In genomic region chr6:87184762-87185250, GRCh38 we compare ENCODE assay signal across 24 cellular contexts. TPM values are rescaled to one million over a fixed set of nuclear protein-coding genes. Genes with fewer than 3 reads are reported as not detected.
DNase-seq lines count a peak whose midpoint lies in the region; ATAC-seq, FAIRE-seq and TF ChIP-seq lines count a peak whose summit lies in the region.
"Had no signal": no experiment of that assay in that cellular context is flagged by ENCODE, and none has a peak within 500 bp of the region (broad histone marks: within the 10 kb centered on the region; RNA-seq: fewer than 3 reads in every experiment).

No MANE protein-coding gene starts in this region.

- peaks cover 4% of the 10 kb centered on the region; the same call in 1 of the 2 replicates for H4K20me1 ChIP-seq in K562 (replicated peaks; ENCODE audit: control insufficient read depth, insufficient read depth, low read length)

- H3K9me3 ChIP-seq in K562 (replicated peaks; ENCODE audit: control insufficient read depth, insufficient read depth, low read depth, low read length) = no peaks in the 10 kb centered on the region
- H3K9me3 ChIP-seq in neutrophil = no peaks in the 10 kb centered on the region
- H3K9me3 ChIP-seq: breast epithelium, tibial artery had no signal

- no peaks in the 10 kb centered on the region for H3K27me3 ChIP-seq in K562 (ENCODE audit: control insufficient read depth in 2 of 2, insufficient read depth in 2 of 2, low read length in 2 of 2)
- H3K27me3 ChIP-seq in neutrophil = no peaks in the 10 kb centered on the region
- H3K27me3 ChIP-seq: breast epithelium, tibial artery had no signal

- no peak overlapping the region for H2AFZ ChIP-seq in K562 (ENCODE audit: low read depth, low read length)
- H2AFZ ChIP-seq: GM23248, parathyroid adenoma had no signal

- no peak for TF ChIP-seq EP300 in K562 (IDR thresholded peaks at IDR 0.05; ENCODE audit: low read length)

- no peak overlapping the region for H3K4me3 Mint-ChIP-seq in activated CD4-positive, alpha-beta memory T cell treated with anti-CD3 and anti-CD28 coated beads for 36 hours
- no peak overlapping the region for H3K4me3 Mint-ChIP-seq in activated CD4-positive, alpha-beta memory T cell treated with anti-CD3 and anti-CD28 coated beads, Interleukin-2, amount 10 ng/mL, durations not matched to agents 7 days and 5 days
- H3K4me3 Mint-ChIP-seq: activated T-cell treated with anti-CD3 and anti-CD28 coated beads, Interleukin-2, amount 50 U/mL, for 4 hours; dendritic cell treated with granulocyte-macrophage colony-stimulating factor and Interleukin-4, amounts not matched to agents 40 ng/mL and 50 ng/mL, for 4 days; naive thymus-derived CD8-positive, alpha-beta T cell had no signal

- intact Hi-C loops in activated CD4-positive, alpha-beta memory T cell treated with anti-CD3 and anti-CD28 coated beads for 36 hours (cut with micrococcal nuclease) = loop anchor here (5.0 kb wide), 1 partner anchor 517 kb away; the partner anchor contains the start of gene AKIRIN2
- intact Hi-C loops in K562 (cut with micrococcal nuclease) = no loop called here

- peak overlapping the region; percentile 14 for H3K27ac Mint-ChIP-seq in activated CD4-positive, alpha-beta memory T cell treated with anti-CD3 and anti-CD28 coated beads for 36 hours
- no peak overlapping the region for H3K27ac Mint-ChIP-seq in activated CD4-positive, alpha-beta memory T cell treated with anti-CD3 and anti-CD28 coated beads, Interleukin-2, amount 10 ng/mL, durations not matched to agents 7 days and 5 days
- H3K27ac Mint-ChIP-seq: dendritic cell treated with granulocyte-macrophage colony-stimulating factor and Interleukin-4, amounts not matched to agents 40 ng/mL and 50 ng/mL, for 4 days had no signal

- TF ChIP-seq CTCF in K562 (IDR thresholded peaks at IDR 0.05 in 2 of 3, conservative IDR thresholded peaks at IDR 0.05 in 1 of 3; ENCODE audit: insufficient read depth in 2 of 3, low read depth in 1 of 3, low read length in 3 of 3) (no peak), neutrophil (IDR thresholded peaks at IDR 0.05) (no peak)

- no peak overlapping the region for H3K9ac ChIP-seq in K562 (ENCODE audit: insufficient read depth in 1 of 2, low read depth in 2 of 2, low read length in 2 of 2)
- H3K9ac ChIP-seq: GM23248, parathyroid adenoma had no signal

- TF ChIP-seq RAD21 in K562 (CRISPR knock-in tag; conservative IDR thresholded peaks at IDR 0.05 in 1 of 2, IDR thresholded peaks at IDR 0.05 in 1 of 2) = no peak

- H3K36me3 ChIP-seq in K562 (ENCODE audit: control insufficient read depth, insufficient read depth, low read length) (peaks cover 14% of the 10 kb centered on the region; the same call in 2 of the 3 replicates), neutrophil (peaks cover 6% of the 10 kb centered on the region)
- H3K36me3 ChIP-seq: breast epithelium had no signal

- peaks cover 83% of the 10 kb centered on the region for H3K79me2 ChIP-seq in K562 (ENCODE audit: control insufficient read depth, insufficient read depth, low read length)

- H3K9me3 Mint-ChIP-seq in activated CD4-positive, alpha-beta memory T cell treated with anti-CD3 and anti-CD28 coated beads for 36 hours = no peaks in the 10 kb centered on the region
- no peaks in the 10 kb centered on the region for H3K9me3 Mint-ChIP-seq in activated CD4-positive, alpha-beta memory T cell treated with anti-CD3 and anti-CD28 coated beads, Interleukin-2, amount 10 ng/mL, durations not matched to agents 7 days and 5 days
- H3K9me3 Mint-ChIP-seq: activated T-cell treated with anti-CD3 and anti-CD28 coated beads, Interleukin-2, amount 50 U/mL, for 4 hours; dendritic cell treated with granulocyte-macrophage colony-stimulating factor and Interleukin-4, amounts not matched to agents 40 ng/mL and 50 ng/mL, for 4 days; naive thymus-derived CD8-positive, alpha-beta T cell had no signal

- CTCF ChIA-PET in activated CD4-positive, alpha-beta memory T cell treated with anti-CD3 and anti-CD28 coated beads for 36 hours (lab: Charles Lee) = no interaction called here
- CTCF ChIA-PET in activated CD4-positive, alpha-beta memory T cell treated with anti-CD3 and anti-CD28 coated beads, Interleukin-2, amount 10 ng/mL, durations not matched to agents 7 days and 5 days (lab: Charles Lee) = interaction anchor here (1.4 kb wide), 1 partner anchor 14 kb away, joined by 3 read pairs; no protein-coding TSS in a partner anchor
- CTCF ChIA-PET in K562 (lab: Yijun Ruan, JAX; ENCODE audit: low intra/inter-chr PET ratio) = no interaction called here

- peaks cover 19% of the 10 kb centered on the region for H3K36me3 Mint-ChIP-seq in activated CD4-positive, alpha-beta memory T cell treated with anti-CD3 and anti-CD28 coated beads for 36 hours
- H3K36me3 Mint-ChIP-seq in activated CD4-positive, alpha-beta memory T cell treated with anti-CD3 and anti-CD28 coated beads, Interleukin-2, amount 10 ng/mL, durations not matched to agents 7 days and 5 days (ENCODE audit: low read depth) = peaks cover 48% of the 10 kb centered on the region

- WGBS in K562 (ENCODE audit: insufficient coverage, low coverage, missing lambda C conversion rate) = 93% methylated on average over 2 of the region's 2 CpGs

- H3K27me3 Mint-ChIP-seq in activated CD4-positive, alpha-beta memory T cell treated with anti-CD3 and anti-CD28 coated beads for 36 hours = no peaks in the 10 kb centered on the region
- no peaks in the 10 kb centered on the region for H3K27me3 Mint-ChIP-seq in activated CD4-positive, alpha-beta memory T cell treated with anti-CD3 and anti-CD28 coated beads, Interleukin-2, amount 10 ng/mL, durations not matched to agents 7 days and 5 days
- H3K27me3 Mint-ChIP-seq: dendritic cell treated with granulocyte-macrophage colony-stimulating factor and Interleukin-4, amounts not matched to agents 40 ng/mL and 50 ng/mL, for 4 days; naive thymus-derived CD8-positive, alpha-beta T cell had no signal

- H3K4me3 ChIP-seq in K562 = no peak overlapping the region
- no peak overlapping the region for H3K4me3 ChIP-seq in neutrophil (ENCODE audit: low read depth in 1 of 2, low read length in 1 of 2)
- H3K4me3 ChIP-seq: breast epithelium, GM23248, tibial artery had no signal

- peaks cover 71% of the 10 kb centered on the region for H3K4me1 Mint-ChIP-seq in activated CD4-positive, alpha-beta memory T cell treated with anti-CD3 and anti-CD28 coated beads for 36 hours (ENCODE audit: low read depth)
- peaks cover 37% of the 10 kb centered on the region for H3K4me1 Mint-ChIP-seq in activated CD4-positive, alpha-beta memory T cell treated with anti-CD3 and anti-CD28 coated beads, Interleukin-2, amount 10 ng/mL, durations not matched to agents 7 days and 5 days

- POLR2A ChIA-PET in activated CD4-positive, alpha-beta memory T cell treated with anti-CD3 and anti-CD28 coated beads for 36 hours (lab: Charles Lee) = interaction anchor here (0.9 kb wide), 1 partner anchor 13 kb away, joined by 3 read pairs; no protein-coding TSS in a partner anchor
- POLR2A ChIA-PET in activated CD4-positive, alpha-beta memory T cell treated with anti-CD3 and anti-CD28 coated beads, Interleukin-2, amount 10 ng/mL, durations not matched to agents 7 days and 5 days (lab: Charles Lee) = no interaction called here
- POLR2A ChIA-PET in K562 (lab: Yijun Ruan, JAX) = no interaction called here

- H3K27ac ChIP-seq in K562 (ENCODE audit: extremely low read depth, low read depth, low read length) (no peak overlapping the region), neutrophil (peak overlapping the region; percentile 26)
- H3K27ac ChIP-seq: breast epithelium, GM23248, parathyroid adenoma, RWPE1, tibial artery had no signal

- no peaks in the 10 kb centered on the region for H3K4me1 ChIP-seq in K562 (replicated peaks in 1 of 2; ENCODE audit: control insufficient read depth in 2 of 2, insufficient read depth in 2 of 2, low read length in 2 of 2)
- H3K4me1 ChIP-seq in neutrophil (ENCODE audit: control insufficient read depth in 1 of 2, insufficient read depth in 1 of 2, low read depth in 1 of 2, low read length in 1 of 2) = peaks cover 10 to 16% of the 10 kb centered on the region in 2 experiments
- H3K4me1 ChIP-seq: breast epithelium, parathyroid adenoma had no signal

- DNase-seq in activated CD4-positive, alpha-beta memory T cell treated with anti-CD3 and anti-CD28 coated beads for 36 hours = no peak
- DNase-seq in activated CD4-positive, alpha-beta memory T cell treated with anti-CD3 and anti-CD28 coated beads, Interleukin-2, amount 10 ng/mL, durations not matched to agents 7 days and 5 days = no peak
- DNase-seq in SHP77 treated with DMSO at 0.1 percent for 48 hours (lab: John Stamatoyannopoulos, UW) (peak; percentile 6), K562 (ENCODE audit: extremely low read depth in 1 of 4, low spot score in 3 of 4) (peak in 1 of 4 experiments; percentile 14)
- no peak for DNase-seq in activated CD4-positive, alpha-beta T cell treated with anti-CD3 and anti-CD28 coated beads, Interleukin-2, amount 50 U/mL, for 4 hours
- DNase-seq: activated CD4-positive, alpha-beta T cell treated with anti-CD3 and anti-CD28 coated beads, Interleukin-2, amount 50 U/mL, for 1 hour; activated T-cell treated with anti-CD3 and anti-CD28 coated beads, Interleukin-2, amount 50 U/mL, for 4 hours; EL; foreskin melanocyte; GM23248; KBM-7; naive thymus-derived CD8-positive, alpha-beta T cell; NCI-H1048; NCI-H226; stimulated activated naive CD4-positive, alpha-beta T cell; tibial artery had no signal

- no TSS peak for BruUV-seq in K562 (replicated peaks; lab: Mats Ljungman, UMichigan)

- no peak for TF ChIP-seq POLR2A in K562 (conservative IDR thresholded peaks at IDR 0.05)

- H3K4me2 ChIP-seq in K562 (ENCODE audit: insufficient read depth, low read length) = no peak overlapping the region

- no peaks in the 10 kb centered on the region for H3K9me1 ChIP-seq in K562 (ENCODE audit: control insufficient read depth, insufficient read depth, low read length)

- in situ Hi-C loops in K562 (cut with MboI) = no loop called here

- no peak; the same call in 2 of the 3 replicates for ATAC-seq in K562
- ATAC-seq in SK-N-SH treated with all-trans-retinoic acid at 6 μM for 48 hours = no peak
- ATAC-seq: activated T-cell treated with anti-CD3 and anti-CD28 coated beads, Interleukin-2, amount 50 U/mL, for 4 hours; naive thymus-derived CD8-positive, alpha-beta T cell had no signal

- peak; percentile 26 for FAIRE-seq in K562 (lab: Jason Lieb, UNC)
- FAIRE-seq: endothelial cell of umbilical vein, keratinocyte had no signal

RNA-seq across cellular contexts. Expression of gene ZNF292, which starts 29.4 kb away (rescaled TPM):
- 10 to 100 TPM; 51.9 to 52.5 TPM for total RNA-seq in activated CD4-positive, alpha-beta memory T cell treated with anti-CD3 and anti-CD28 coated beads for 36 hours
- total RNA-seq in activated CD4-positive, alpha-beta memory T cell treated with anti-CD3 and anti-CD28 coated beads, Interleukin-2, amount 10 ng/mL, durations not matched to agents 7 days and 5 days = 10 to 100 TPM; 58.8 to 59.3 TPM
- 48.2 and 143 TPM in 2 replicates for total RNA-seq in K562 (2011; cell fraction: chromatin; rRNA removed; ENCODE audit: low replicate concordance)
- 29.2 and 39.2 TPM in 2 replicates for total RNA-seq in K562 (2011; cell fraction: nucleolus; rRNA removed)
- total RNA-seq in K562 (2011; cell fraction: nucleoplasm; rRNA removed) = 101 and 179 TPM in 2 replicates
- total RNA-seq in K562 (2014; rRNA removed) = 7.0 and 8.7 TPM in 2 replicates
- total RNA-seq in K562 (2014; rRNA removed; fragmentation: Illumina TruSeq; extraction: Trizol) = 12.8 and 14.7 TPM in 2 replicates
- 16.0 and 17.1 TPM in 2 replicates for total RNA-seq in K562 (2015; rRNA removed; fragmentation: Illumina TruSeq; extraction: Trizol)
- 14.3 and 16.1 TPM in 2 replicates for total RNA-seq in K562 (2021)
- 16.0 and 16.4 TPM in 2 replicates for polyA plus RNA-seq in K562 (2011; rRNA removed)
- polyA plus RNA-seq in K562 (2011; cell fraction: cytosol; rRNA removed) = 2.1 and 5.3 TPM in 2 replicates
- 33.9 and 44.0 TPM in 2 replicates for polyA plus RNA-seq in K562 (2011; cell fraction: nucleus; rRNA removed)
- polyA plus RNA-seq in K562 (2012) = 6.0 and 7.0 TPM in 2 replicates
- 9.8 and 13.1 TPM in 2 replicates for polyA plus RNA-seq in K562 (2014; fragmentation: Illumina TruSeq; extraction: Trizol)
- polyA plus RNA-seq in K562 (2014; fragmentation: Nextera tagmentation; extraction: Ambion mirVana) = 1 to 10 TPM; 4.4 to 6.2 TPM
- polyA plus RNA-seq in K562 (2014; rRNA removed) = 5.1 and 5.3 TPM in 2 replicates
- 77.5 and 98.5 TPM in 2 replicates for polyA minus RNA-seq in K562 (2011; rRNA and poly(A)+ RNA removed)
- polyA minus RNA-seq in K562 (2011; cell fraction: cytosol; rRNA and poly(A)+ RNA removed) = 12.7 and 13.9 TPM in 2 replicates
- 71.9 and 132 TPM in 2 replicates for polyA minus RNA-seq in K562 (2011; cell fraction: nucleus; rRNA and poly(A)+ RNA removed)
